8 cellular contexts compared by ENCODE assay signal in genomic region chr22:26672590-26673468, GRCh38. TPM values are rescaled to one million over a fixed set of nuclear protein-coding genes. Genes with fewer than 3 reads are reported as not detected.
DNase-seq lines count a peak whose midpoint lies in the region; ATAC-seq and TF ChIP-seq lines count a peak whose summit lies in the region.

No MANE protein-coding gene starts in this region.

- peak overlapping the region; percentile 96 for H3K27ac ChIP-seq in HUES64 (ENCODE audit: low read depth, low read length)

- H3K9ac ChIP-seq in HUES64 (ENCODE audit: low read depth, low read length) (peak overlapping the region; percentile 71), mucosa of stomach (ENCODE audit: low read length) (peak overlapping the region; percentile 88)

- H3K4me1 ChIP-seq in HUES64 (ENCODE audit: insufficient read depth, low read length) (peaks cover 9% of the 10 kb centered on the region), mucosa of stomach (ENCODE audit: control insufficient read depth, insufficient read depth, low read length) (peaks cover 21% of the 10 kb centered on the region)

- H3K9me3 ChIP-seq in HUES64 (ENCODE audit: insufficient read depth, low read depth, low read length) (no peaks in the 10 kb centered on the region), mucosa of stomach (ENCODE audit: control insufficient read depth, low read length) (no peaks in the 10 kb centered on the region)

- peak; percentile 61 for TF ChIP-seq CTCF in epithelial cell of proximal tubule (conservative IDR thresholded peaks at IDR 0.05; ENCODE audit: low read depth, low read length)

- H3K36me3 ChIP-seq in HUES64 (ENCODE audit: insufficient read depth, low read length), result peaks cover 24% of the 10 kb centered on the region
- no peaks in the 10 kb centered on the region for H3K36me3 ChIP-seq in mucosa of stomach (ENCODE audit: control insufficient read depth, insufficient read depth, low read length)

- DNase-seq in DMS114 treated with DMSO at 0.1 percent for 48 hours (lab: John Stamatoyannopoulos, UW; ENCODE audit: unreplicated experiment) (peak; percentile 98), OCI-M2 (lab: John Stamatoyannopoulos, UW; ENCODE audit: unreplicated experiment) (peak; percentile 48), epithelial cell of proximal tubule (ENCODE audit: low read depth) (peak; percentile 77)
- peak; percentile 89 for DNase-seq in activated T-cell treated with anti-CD3 and anti-CD28 coated beads, Interleukin-2, amount 50 U/mL, for 1 hour
- DNase-seq in stimulated activated CD8-positive, alpha-beta memory T cell treated with anti-CD3 and anti-CD28 coated beads, Interleukin-4, amount 100 ng/mL, for 48 hours, result peak; percentile 95

- ATAC-seq in GM21447 (IDR thresholded peaks at IDR 0.05; ENCODE audit: unreplicated experiment), result peak; percentile 45

- H3K4me3 ChIP-seq in HUES64 (ENCODE audit: low read length) (peak overlapping the region; percentile 65), epithelial cell of proximal tubule (ENCODE audit: low read depth, low read length) (peak overlapping the region; percentile 83), mucosa of stomach (ENCODE audit: low read length) (peak overlapping the region; percentile 89)

- 28% methylated on average over 36 of the region's 36 CpGs for WGBS in HUES64

- no peaks in the 10 kb centered on the region for H3K27me3 ChIP-seq in HUES64 (ENCODE audit: insufficient read depth, low read length)
- no peaks in the 10 kb centered on the region for H3K27me3 ChIP-seq in mucosa of stomach (ENCODE audit: control insufficient read depth, insufficient read depth, low read length)

RNA-seq across cellular contexts. Expression of gene MIAT, which starts 15.4 kb away (rescaled TPM):
- polyA plus RNA-seq in HUES64 (2013, experiment 1 of 2), result 20.0 TPM
- 22.8 TPM for polyA plus RNA-seq in HUES64 (2013, experiment 2 of 2)
- 0.12 and 0.14 TPM in 2 replicates for total RNA-seq in epithelial cell of proximal tubule

RNA-seq across cellular contexts. Expression of gene CRYBA4, which starts 51.1 kb away (rescaled TPM):
- polyA plus RNA-seq in HUES64 (2013, experiment 1 of 2), result 1.3 TPM
- 0.95 TPM for polyA plus RNA-seq in HUES64 (2013, experiment 2 of 2)
- not detected in 2 replicates for total RNA-seq in epithelial cell of proximal tubule

RNA-seq across cellular contexts. Expression of gene CRYBB1, which starts 55.0 kb away (rescaled TPM):
- 4.6 TPM for polyA plus RNA-seq in HUES64 (2013, experiment 1 of 2)
- polyA plus RNA-seq in HUES64 (2013, experiment 2 of 2), result 3.0 TPM
- total RNA-seq in epithelial cell of proximal tubule, result not detected in 2 replicates

Comparison
In these comparisons a context has a peak if more than half of its experiments do, and no peak if none do; other contexts are left out.
1. Peak in every context shown above with its lines: DNase-seq, ATAC-seq, H3K4me3 ChIP-seq and H3K27ac ChIP-seq.
2. DNase-seq: peak in every context shown above with its lines; median percentile 98 in DMS114 treated with DMSO at 0.1 percent for 48 hours; 95 in stimulated activated CD8-positive, alpha-beta memory T cell treated with anti-CD3 and anti-CD28 coated beads, Interleukin-4, amount 100 ng/mL, for 48 hours; 89 in activated T-cell treated with anti-CD3 and anti-CD28 coated beads, Interleukin-2, amount 50 U/mL, for 1 hour; 77 in epithelial cell of proximal tubule; 48 in OCI-M2.